ENCODE assay signal across 22 cellular contexts in the genomic region with DNA sequence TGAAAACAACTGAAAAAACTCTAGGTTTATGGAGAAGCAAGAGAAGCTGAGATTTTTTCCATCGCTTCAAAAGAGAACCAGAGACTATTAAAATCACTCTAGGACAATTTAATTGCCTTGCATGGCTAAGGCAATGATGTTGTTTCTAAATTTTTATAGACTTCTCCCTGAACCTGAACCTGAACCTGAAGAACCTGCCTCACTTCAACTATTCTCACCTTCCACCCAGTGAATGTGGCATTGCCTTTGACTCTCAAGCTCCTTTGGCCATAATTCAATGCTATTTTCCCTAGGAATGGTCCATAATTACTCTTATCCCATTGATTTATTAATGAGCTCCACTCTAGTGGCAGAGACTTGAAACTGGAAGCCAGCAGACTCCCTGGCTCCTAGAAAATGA.
DNase-seq lines count a peak whose midpoint lies in the region; ATAC-seq, FAIRE-seq and TF ChIP-seq lines count a peak whose summit lies in the region.
"Had no signal": no experiment of that assay in that cellular context is flagged by ENCODE, and none has a peak within 500 bp of the region (broad histone marks: within the 10 kb centered on the region; RNA-seq: fewer than 3 reads in every experiment).

No MANE protein-coding gene starts in this region.

- H2AFZ ChIP-seq in GM23248, result peak overlapping the region; percentile 57; the same call in 1 of the 2 replicates

- no peak overlapping the region for H3K27ac Mint-ChIP-seq in type B pancreatic cell
- H3K27ac Mint-ChIP-seq: T-cell had no signal

- ATAC-seq in A549, result no peak
- peak; percentile 63 for ATAC-seq in esophagus mucosa
- ATAC-seq: T-cell had no signal

- no peaks in the 10 kb centered on the region for H4K20me1 ChIP-seq in GM23248 (ENCODE audit: insufficient read depth)

- H3K4me1 ChIP-seq in A549, result peaks cover 21% of the 10 kb centered on the region
- peaks cover 21% of the 10 kb centered on the region for H3K4me1 ChIP-seq in GM23248 (ENCODE audit: insufficient read depth)

- FAIRE-seq in A549 (lab: Jason Lieb, UNC), result no peak
- FAIRE-seq: D721Med, G401.6, RCC 7860 had no signal

- H3K27ac ChIP-seq in A549 (peak overlapping the region in 1 of 2 experiments; percentile 15; a peak in 1 of 6 replicates), GM23248 (no peak overlapping the region)
- H3K27ac ChIP-seq: C4-2B, HL-60 had no signal

- no peaks in the 10 kb centered on the region for H3K79me2 ChIP-seq in GM23248 (ENCODE audit: insufficient read depth)

- no peak overlapping the region for H3K4me3 Mint-ChIP-seq in type B pancreatic cell
- H3K4me3 Mint-ChIP-seq: T-cell had no signal

- TF ChIP-seq CTCF in A549 (IDR thresholded peaks at IDR 0.05) (no peak), type B pancreatic cell (conservative IDR thresholded peaks at IDR 0.05) (no peak)

- no peak overlapping the region for H3K4me3 ChIP-seq in A549
- no peak overlapping the region for H3K4me3 ChIP-seq in GM23248
- H3K4me3 ChIP-seq: HAP-1 had no signal

- no peak for TF ChIP-seq RAD21 in A549 (conservative IDR thresholded peaks at IDR 0.05 in 1 of 2, IDR thresholded peaks at IDR 0.05 in 1 of 2)

- no peak overlapping the region for H3K9ac ChIP-seq in GM23248
- H3K9ac ChIP-seq: SK-N-SH had no signal

- POLR2A ChIA-PET in A549 (lab: Yijun Ruan, JAX), result no interaction called here

- no peak for TF ChIP-seq EP300 in A549 (IDR thresholded peaks at IDR 0.05)

- TF ChIP-seq POLR2A in A549 (IDR thresholded peaks at IDR 0.05; ENCODE audit: low read length), result no peak

- H3K27me3 ChIP-seq in GM23248 (replicated peaks; ENCODE audit: insufficient read depth), result no peaks in the 10 kb centered on the region

- WGBS in A549 (ENCODE audit: missing lambda C conversion rate), result 98% methylated on average over 1 of the region's 1 CpG
- 100% methylated on average over 1 of the region's 1 CpG for WGBS in GM23248 (ENCODE audit: low coverage in 1 of 2, low lambda C conversion rate in 2 of 2, missing lambda C conversion rate in 2 of 2), 2 experiments

- peaks cover 15% of the 10 kb centered on the region for H3K27me3 Mint-ChIP-seq in type B pancreatic cell

- in situ Hi-C loops in GM23248 (cut with MboI), result no loop called here

- H3K9me3 Mint-ChIP-seq in type B pancreatic cell, result no peaks in the 10 kb centered on the region
- H3K9me3 Mint-ChIP-seq: T-cell had no signal

- no peaks in the 10 kb centered on the region for H3K36me3 ChIP-seq in GM23248 (ENCODE audit: low read depth)
- H3K36me3 ChIP-seq: HAP-1 had no signal

- CTCF ChIA-PET in A549 (lab: Yijun Ruan, JAX), result interaction anchor here (1.3 kb wide), 1 partner anchor 17 kb away, joined by 3 read pairs; no protein-coding TSS in a partner anchor

- H3K36me3 Mint-ChIP-seq in type B pancreatic cell, result no peaks in the 10 kb centered on the region
- H3K36me3 Mint-ChIP-seq: T-cell had no signal

- H3K9me2 ChIP-seq in GM23248 (ENCODE audit: insufficient read depth), result no peaks in the 10 kb centered on the region
- H3K9me2 ChIP-seq: SK-N-SH had no signal

- peak overlapping the region; percentile 52; the same call in 1 of the 3 replicates for H3K4me2 ChIP-seq in A549
- H3K4me2 ChIP-seq in GM23248 (ENCODE audit: unreplicated experiment), result no peak overlapping the region
- H3K4me2 ChIP-seq: SK-N-SH had no signal

- H3F3A ChIP-seq in GM23248 (ENCODE audit: insufficient read depth), result no peaks in the 10 kb centered on the region

- DNase-seq in A549 (ENCODE audit: low read depth in 1 of 2, low spot score in 1 of 2), result no peak
- peak; percentile 23 for DNase-seq in GM23248
- DNase-seq in NCI-H69 (lab: John Stamatoyannopoulos, UW), result peak; percentile 63
- DNase-seq in stimulated activated CD4-positive, alpha-beta T cell treated with anti-CD3 and anti-CD28 coated beads, Interleukin-4, amount 100 ng/mL, for 24 hours, result no peak
- DNase-seq in activated CD4-positive, CD25-positive, alpha-beta regulatory T cell treated with anti-CD3 and anti-CD28 coated beads, Interleukin-2, amount 50 U/mL, for 72 hours, result no peak
- DNase-seq in type B pancreatic cell (ENCODE audit: extremely low spot score, unreplicated experiment), result no peak
- DNase-seq: AML-193, IMR-90, NCI-H1436 treated with DMSO at 0.1 percent for 48 hours, NCI-H2081 treated with DMSO at 0.1 percent for 48 hours, NCI-H345, NCI-H526, Right ventricle myocardium superior, SK-N-SH, T-cell had no signal

- no peaks in the 10 kb centered on the region for H3K9me3 ChIP-seq in A549
- no peaks in the 10 kb centered on the region for H3K9me3 ChIP-seq in GM23248 (ENCODE audit: low read depth)
- H3K9me3 ChIP-seq: HAP-1, SK-N-SH had no signal

- H3K4me1 Mint-ChIP-seq in type B pancreatic cell (ENCODE audit: unreplicated experiment), result peaks cover 29% of the 10 kb centered on the region
- H3K4me1 Mint-ChIP-seq: T-cell had no signal

TF ChIP-seq in A549, 52 proteins besides CTCF, POLR2A, EP300 and RAD21:
- TF ChIP-seq MAFK (IDR thresholded peaks at IDR 0.05; ENCODE audit: partially characterized antibody) (no peak), PHF8 (IDR thresholded peaks at IDR 0.05; ENCODE audit: borderline replicate concordance, low read depth) (no peak), HEYL (CRISPR knock-in tag; IDR thresholded peaks at IDR 0.05) (no peak), JUNB (IDR thresholded peaks at IDR 0.05) (no peak), FOXS1 (CRISPR knock-in tag; IDR thresholded peaks at IDR 0.05) (no peak), TFCP2L1 (CRISPR knock-in tag; IDR thresholded peaks at IDR 0.05) (no peak), NFE2L2 (conservative IDR thresholded peaks at IDR 0.05; ENCODE audit: low read length) (no peak), HOXB5 (CRISPR knock-in tag; IDR thresholded peaks at IDR 0.05) (no peak), EHMT2 (IDR thresholded peaks at IDR 0.05; ENCODE audit: low read depth) (no peak), REST (IDR thresholded peaks at IDR 0.05) (no peak), ZFP36 (IDR thresholded peaks at IDR 0.05; ENCODE audit: borderline replicate concordance, partially characterized antibody) (no peak), HOXB13 (CRISPR knock-in tag; IDR thresholded peaks at IDR 0.05; ENCODE audit: low read depth) (no peak)
- TF ChIP-seq, protein P1, sequence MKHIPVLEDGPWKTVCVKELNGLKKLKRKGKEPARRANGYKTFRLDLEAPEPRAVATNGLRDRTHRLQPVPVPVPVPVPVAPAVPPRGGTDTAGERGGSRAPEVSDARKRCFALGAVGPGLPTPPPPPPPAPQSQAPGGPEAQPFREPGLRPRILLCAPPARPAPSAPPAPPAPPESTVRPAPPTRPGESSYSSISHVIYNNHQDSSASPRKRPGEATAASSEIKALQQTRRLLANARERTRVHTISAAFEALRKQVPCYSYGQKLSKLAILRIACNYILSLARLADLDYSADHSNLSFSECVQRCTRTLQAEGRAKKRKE (CRISPR knock-in tag; IDR thresholded peaks at IDR 0.05; ENCODE audit: low read depth), result no peak
TF ChIP-seq in A549: peak in this region for 0.

Comparison
In these comparisons a context has a peak if more than half of its experiments do, and no peak if none do; other contexts are left out.
1. DNase-seq: peak in GM23248 (single experiment) and NCI-H69 (single experiment); none in A549 (0 of 2), stimulated activated CD4-positive, alpha-beta T cell treated with anti-CD3 and anti-CD28 coated beads, Interleukin-4, amount 100 ng/mL, for 24 hours (single experiment), activated CD4-positive, CD25-positive, alpha-beta regulatory T cell treated with anti-CD3 and anti-CD28 coated beads, Interleukin-2, amount 50 U/mL, for 72 hours (single experiment) and type B pancreatic cell (single experiment).